In the genomic region with DNA sequence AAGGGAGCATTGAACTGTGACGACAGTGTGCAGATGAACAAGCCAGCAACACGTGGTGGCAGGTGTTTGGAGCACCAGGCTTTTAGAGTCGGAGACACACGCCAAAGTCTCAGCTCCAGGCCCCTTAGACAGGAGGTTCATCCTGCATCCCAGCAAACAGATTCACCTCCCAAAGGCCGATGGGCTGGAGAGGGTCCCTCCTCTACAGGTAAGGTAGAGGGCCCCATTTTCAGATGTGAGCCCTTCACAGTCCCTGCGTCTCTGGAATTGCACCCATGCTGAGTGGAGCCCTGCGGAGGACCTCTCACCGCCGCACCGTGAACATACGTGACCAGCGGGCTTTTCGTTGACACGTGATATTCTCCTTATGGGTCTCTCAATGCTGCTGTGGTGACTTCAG, we compare ENCODE assay signal across 31 cellular contexts.
"Had no signal": no experiment of that assay in that cellular context is flagged by ENCODE, and none has a peak within 500 bp of the region (broad histone marks: within the 10 kb centered on the region; RNA-seq: fewer than 3 reads in every experiment).

No MANE protein-coding gene starts in this region.

- H3K36me3 Mint-ChIP-seq: activated naive CD8-positive, alpha-beta T cell treated with anti-CD3 and anti-CD28 coated beads, Interleukin-2, amount 10 ng/mL, durations not matched to agents 7 days and 5 days; brain; mesothelial cell of epicardium; type B pancreatic cell had no signal

- H3K4me2 ChIP-seq: neural progenitor cell had no signal

- H3K4me3 Mint-ChIP-seq: activated naive CD4-positive, alpha-beta T cell treated with anti-CD3 and anti-CD28 coated beads for 36 hours; activated naive CD8-positive, alpha-beta T cell treated with anti-CD3 and anti-CD28 coated beads, Interleukin-2, amount 10 ng/mL, durations not matched to agents 7 days and 5 days; activated T-helper 1 cell treated with anti-CD3 and anti-CD28 coated beads, Interleukin-12 subunit alpha, Interleukin-12 subunit beta, Interleukin-2, Interleukin-4 antibody, amounts not matched to agents 30 ng/mL and 10 ng/mL and 1 ng/mL, durations not matched to agents 14 hours and 24 hours and 36 hours; brain; mesothelial cell of epicardium; naive B cell; neural progenitor cell; stimulated activated naive CD8-positive, alpha-beta T cell treated with anti-CD3 and anti-CD28 coated beads, Interleukin-15, Interleukin-2, amounts not matched to agents 100 ng/mL and 50 ng/mL, for 24 hours; type B pancreatic cell had no signal

- DNase-seq: activated CD4-positive, alpha-beta T cell treated with anti-CD3 and anti-CD28 coated beads for 48 hours; activated CD4-positive, alpha-beta T cell treated with anti-CD3 and anti-CD28 coated beads, Interleukin-2, amount 50 U/mL, for 48 hours; activated CD8-positive, alpha-beta memory T cell treated with anti-CD3 and anti-CD28 coated beads for 24 hours; activated effector memory CD4-positive, alpha-beta T cell treated with anti-CD3 and anti-CD28 coated beads, Interleukin-2, amount 50 U/mL, for 16 hours; activated naive CD4-positive, alpha-beta T cell treated with anti-CD3 and anti-CD28 coated beads for 36 hours; activated naive CD8-positive, alpha-beta T cell treated with anti-CD3 and anti-CD28 coated beads, Interleukin-2, amount 10 ng/mL, durations not matched to agents 7 days and 5 days; cerebellar nuclear complex; effector memory CD4-positive, alpha-beta T cell; islet precursor cell; left cardiac atrium; left ventricle myocardium superior; mammary epithelial cell; naive B cell; stimulated activated CD4-positive, alpha-beta T cell treated with anti-CD3 and anti-CD28 coated beads, Interleukin-12 subunit alpha, Interleukin-12 subunit beta, amount 100 ng/mL, for 4 hours; stimulated activated CD4-positive, alpha-beta T cell treated with anti-CD3 and anti-CD28 coated beads, Interleukin-4, amount 100 ng/mL, for 1 hour; T-helper 9 cell; uterus; WERI-Rb-1 had no signal

- H3K27ac Mint-ChIP-seq: activated naive CD4-positive, alpha-beta T cell treated with anti-CD3 and anti-CD28 coated beads for 36 hours; activated naive CD8-positive, alpha-beta T cell treated with anti-CD3 and anti-CD28 coated beads, Interleukin-2, amount 10 ng/mL, durations not matched to agents 7 days and 5 days; activated T-helper 1 cell treated with anti-CD3 and anti-CD28 coated beads, Interleukin-12 subunit alpha, Interleukin-12 subunit beta, Interleukin-2, Interleukin-4 antibody, amounts not matched to agents 30 ng/mL and 10 ng/mL and 1 ng/mL, durations not matched to agents 14 hours and 24 hours and 36 hours; mesothelial cell of epicardium; naive B cell; neural progenitor cell; progenitor cell of endocrine pancreas; stimulated activated naive CD8-positive, alpha-beta T cell treated with anti-CD3 and anti-CD28 coated beads, Interleukin-15, Interleukin-2, amounts not matched to agents 100 ng/mL and 50 ng/mL, for 24 hours; type B pancreatic cell had no signal

- H3K9me3 ChIP-seq: ascending aorta, right lobe of liver, thoracic aorta, uterus had no signal

- H3K4me1 Mint-ChIP-seq: mesothelial cell of epicardium had no signal

- H3K9ac ChIP-seq: neural progenitor cell had no signal

- H3K4me3 ChIP-seq: ascending aorta, cardiac muscle cell, coronary artery, dorsolateral prefrontal cortex, neural progenitor cell, right lobe of liver, thoracic aorta, uterus had no signal

- H2AFZ ChIP-seq: neural progenitor cell had no signal

- H3K36me3 ChIP-seq: ascending aorta, cardiac muscle cell, neural progenitor cell, right lobe of liver, thoracic aorta, uterus, WERI-Rb-1 had no signal

- H3K27ac ChIP-seq: ascending aorta, cardiac muscle cell, coronary artery, dorsolateral prefrontal cortex, neural progenitor cell, right lobe of liver, thoracic aorta, uterus, WERI-Rb-1 had no signal

- H3K27me3 ChIP-seq: ascending aorta, cardiac muscle cell, dorsolateral prefrontal cortex, neural progenitor cell, right lobe of liver, uterus had no signal

- H3K4me1 ChIP-seq: ascending aorta, right lobe of liver, uterus had no signal

- H3K9me3 Mint-ChIP-seq: activated T-helper 1 cell treated with anti-CD3 and anti-CD28 coated beads, Interleukin-12 subunit alpha, Interleukin-12 subunit beta, Interleukin-2, Interleukin-4 antibody, amounts not matched to agents 30 ng/mL and 10 ng/mL and 1 ng/mL, durations not matched to agents 14 hours and 24 hours and 36 hours; mesothelial cell of epicardium; stimulated activated naive CD8-positive, alpha-beta T cell treated with anti-CD3 and anti-CD28 coated beads, Interleukin-15, Interleukin-2, amounts not matched to agents 100 ng/mL and 50 ng/mL, for 24 hours; type B pancreatic cell had no signal

- H3K27me3 Mint-ChIP-seq: activated naive CD8-positive, alpha-beta T cell treated with anti-CD3 and anti-CD28 coated beads, Interleukin-2, amount 10 ng/mL, durations not matched to agents 7 days and 5 days; stimulated activated naive CD8-positive, alpha-beta T cell treated with anti-CD3 and anti-CD28 coated beads, Interleukin-15, Interleukin-2, amounts not matched to agents 100 ng/mL and 50 ng/mL, for 24 hours had no signal
